1 cellular context compared by ENCODE assay signal in genomic region chr12:38053113-38053512, GRCh38.
TF ChIP-seq lines count a peak whose summit lies in the region.

No MANE protein-coding gene starts in this region.

TF ChIP-seq in SK-N-SH, 30 proteins besides CTCF, POLR2A, EP300 and RAD21 (continued from another document):
- TF ChIP-seq, protein P1, sequence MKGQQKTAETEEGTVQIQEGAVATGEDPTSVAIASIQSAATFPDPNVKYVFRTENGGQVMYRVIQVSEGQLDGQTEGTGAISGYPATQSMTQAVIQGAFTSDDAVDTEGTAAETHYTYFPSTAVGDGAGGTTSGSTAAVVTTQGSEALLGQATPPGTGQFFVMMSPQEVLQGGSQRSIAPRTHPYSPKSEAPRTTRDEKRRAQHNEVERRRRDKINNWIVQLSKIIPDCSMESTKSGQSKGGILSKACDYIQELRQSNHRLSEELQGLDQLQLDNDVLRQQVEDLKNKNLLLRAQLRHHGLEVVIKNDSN (IDR thresholded peaks at IDR 0.05; ENCODE audit: borderline replicate concordance, low read depth): no peak
- TF ChIP-seq REST (IDR thresholded peaks at IDR 0.05; ENCODE audit: low read depth, low read length): no peak
- TF ChIP-seq ELF1 (IDR thresholded peaks at IDR 0.05): no peak
- no peak for TF ChIP-seq RXRA (IDR thresholded peaks at IDR 0.05; ENCODE audit: borderline replicate concordance, low read depth)
- no peak for TF ChIP-seq RFX5 (IDR thresholded peaks at IDR 0.05; ENCODE audit: low read length)
- TF ChIP-seq, protein P2, sequence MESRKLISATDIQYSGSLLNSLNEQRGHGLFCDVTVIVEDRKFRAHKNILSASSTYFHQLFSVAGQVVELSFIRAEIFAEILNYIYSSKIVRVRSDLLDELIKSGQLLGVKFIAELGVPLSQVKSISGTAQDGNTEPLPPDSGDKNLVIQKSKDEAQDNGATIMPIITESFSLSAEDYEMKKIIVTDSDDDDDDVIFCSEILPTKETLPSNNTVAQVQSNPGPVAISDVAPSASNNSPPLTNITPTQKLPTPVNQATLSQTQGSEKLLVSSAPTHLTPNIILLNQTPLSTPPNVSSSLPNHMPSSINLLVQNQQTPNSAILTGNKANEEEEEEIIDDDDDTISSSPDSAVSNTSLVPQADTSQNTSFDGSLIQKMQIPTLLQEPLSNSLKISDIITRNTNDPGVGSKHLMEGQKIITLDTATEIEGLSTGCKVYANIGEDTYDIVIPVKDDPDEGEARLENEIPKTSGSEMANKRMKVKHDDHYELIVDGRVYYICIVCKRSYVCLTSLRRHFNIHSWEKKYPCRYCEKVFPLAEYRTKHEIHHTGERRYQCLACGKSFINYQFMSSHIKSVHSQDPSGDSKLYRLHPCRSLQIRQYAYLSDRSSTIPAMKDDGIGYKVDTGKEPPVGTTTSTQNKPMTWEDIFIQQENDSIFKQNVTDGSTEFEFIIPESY (IDR thresholded peaks at IDR 0.05; ENCODE audit: borderline replicate concordance, low read depth): no peak
